ENCODE assay signal across 5 cellular contexts in genomic region chr5:97276721-97277120, GRCh38.
"Had no signal": no experiment of that assay in that cellular context is flagged by ENCODE, and none has a peak within 500 bp of the region (broad histone marks: within the 10 kb centered on the region; RNA-seq: fewer than 3 reads in every experiment).

No MANE protein-coding gene starts in this region.

- DNase-seq: H9, HCEC 1CT had no signal

- H3K27ac ChIP-seq: HL-60 had no signal

- ATAC-seq: GM23338, HepG2 had no signal

- H3K4me3 ChIP-seq: GM23338 had no signal

- H3K4me2 ChIP-seq: GM23338 had no signal

- H2AFZ ChIP-seq: GM23338 had no signal
